ENCODE assay signal across 8 cellular contexts in genomic region chr5:95823241-95823737, GRCh38. TPM values are rescaled to one million over a fixed set of nuclear protein-coding genes. Genes with fewer than 3 reads are reported as not detected.
A peak's percentile ranks its signal among the peaks of the same experiment; 100 is the strongest.
DNase-seq lines count a peak whose midpoint lies in the region; ATAC-seq and TF ChIP-seq lines count a peak whose summit lies in the region.

No MANE protein-coding gene starts in this region.

- no peak for TF ChIP-seq POLR2A in esophagus muscularis mucosa (IDR thresholded peaks at IDR 0.05; ENCODE audit: low read depth)
- TF ChIP-seq POLR2A in sigmoid colon (IDR thresholded peaks at IDR 0.05): no peak

- H3K27me3 ChIP-seq in esophagus muscularis mucosa: no peaks in the 10 kb centered on the region
- no peaks in the 10 kb centered on the region for H3K27me3 ChIP-seq in sigmoid colon

- intact Hi-C loops in esophagus muscularis mucosa (cut with DNase I): no loop called here
- intact Hi-C loops in sigmoid colon (cut with DNase I): loop anchor here (5.0 kb wide), 3 partner anchors 91 to 176 kb away; partner anchors contain the start of genes RFESD and RHOBTB3

- DNase-seq in GM12864 (ENCODE audit: low read depth): no peak
- peak; percentile 56 for DNase-seq in RKO (ENCODE audit: low spot score)
- no peak for DNase-seq in esophagus muscularis mucosa (ENCODE audit: extremely low spot score)
- no peak for DNase-seq in sigmoid colon
- DNase-seq in AG20443 (ENCODE audit: low spot score): no peak
- no peak for DNase-seq in islet precursor cell
- DNase-seq in activated CD8-positive, alpha-beta memory T cell treated with anti-CD3 and anti-CD28 coated beads, Interleukin-2, amount 50 U/mL, for 48 hours: no peak

- H3K4me1 ChIP-seq in esophagus muscularis mucosa (peaks cover 35 to 56% (median 52%) of the 10 kb centered on the region in 4 donors), sigmoid colon (peaks cover 0 to 49% (median 38%) of the 10 kb centered on the region in 4 donors)

- ATAC-seq in HG03108 (IDR thresholded peaks at IDR 0.05; ENCODE audit: unreplicated experiment): no peak

- H3K27ac ChIP-seq in esophagus muscularis mucosa (replicated peaks in 1 of 4) (peak overlapping the region; percentile 84 to 91 (median 86)), sigmoid colon (peak overlapping the region; percentile 83 to 89 (median 85))

- no peaks in the 10 kb centered on the region for H3K9me3 ChIP-seq in esophagus muscularis mucosa
- no peaks in the 10 kb centered on the region for H3K9me3 ChIP-seq in sigmoid colon

- peak overlapping the region; percentile 86 for H3K4me3 ChIP-seq in GM12864 (ENCODE audit: low read depth, low read length)
- peak overlapping the region; percentile 69 to 90 (median 78) for H3K4me3 ChIP-seq in esophagus muscularis mucosa
- H3K4me3 ChIP-seq in sigmoid colon: peak overlapping the region; percentile 58 to 69 (median 64)

- H3K36me3 ChIP-seq in esophagus muscularis mucosa (peaks cover 0 to 7% (median 0%) of the 10 kb centered on the region in 4 donors), sigmoid colon (no peaks in the 10 kb centered on the region)

- 45% methylated on average over 7 of the region's 7 CpGs for WGBS in esophagus muscularis mucosa
- WGBS in sigmoid colon, 2 donors: 35 to 64% methylated on average over 7 of the region's 7 CpGs

- TF ChIP-seq CTCF in GM12864 (IDR thresholded peaks at IDR 0.05; ENCODE audit: low read depth, low read length, missing control alignments): no peak
- TF ChIP-seq CTCF in esophagus muscularis mucosa (IDR thresholded peaks at IDR 0.05): no peak
- TF ChIP-seq CTCF in sigmoid colon (IDR thresholded peaks at IDR 0.05): no peak

- TF ChIP-seq EP300 in esophagus muscularis mucosa (IDR thresholded peaks at IDR 0.05) (no peak), sigmoid colon (IDR thresholded peaks at IDR 0.05) (no peak)

RNA-seq across cellular contexts. Expression of gene GLRX, which starts 0.8 kb away (rescaled TPM):
- 10 to 100 TPM; 14.1 to 56.0 (median 34.0) TPM for total RNA-seq in esophagus muscularis mucosa
- 10 to 100 TPM; 30.2 to 43.2 (median 42.8) TPM for total RNA-seq in sigmoid colon
- polyA plus RNA-seq in sigmoid colon: 100 to 1,000 TPM; 220 to 409 (median 261) TPM
